In genomic region chr1:2914702-2915101, GRCh38 we compare ENCODE assay signal across 28 cellular contexts.
DNase-seq lines count a peak whose midpoint lies in the region; ATAC-seq and TF ChIP-seq lines count a peak whose summit lies in the region.
"Had no signal": no experiment of that assay in that cellular context is flagged by ENCODE, and none has a peak within 500 bp of the region (broad histone marks: within the 10 kb centered on the region; RNA-seq: fewer than 3 reads in every experiment).

No MANE protein-coding gene starts in this region.

- WGBS in testis, 2 donors, result 19 to 47% methylated on average over 2 to 6 of the region's 6 CpGs

- H3K4me1 ChIP-seq in testis, result no peaks in the 10 kb centered on the region
- H3K4me1 ChIP-seq: neural progenitor cell, psoas muscle, SJCRH30, suprapubic skin had no signal

- DNase-seq in NCI-H82 (lab: John Stamatoyannopoulos, UW) (peak; percentile 4), NCI-H82 treated with DMSO at 0.1 percent for 48 hours (lab: John Stamatoyannopoulos, UW; ENCODE audit: unreplicated experiment) (no peak), chondrocyte (ENCODE audit: low spot score) (no peak), testis (peak; percentile 31), UCSD-AML1 (lab: John Stamatoyannopoulos, UW; ENCODE audit: unreplicated experiment) (no peak), NCI-H1694 (lab: John Stamatoyannopoulos, UW) (no peak)
- DNase-seq in natural killer cell treated with Interleukin-12 subunit alpha and Interleukin-12 subunit beta and Interleukin-15 and Interleukin-18, amount 100 ng/mL, for 72 hours (ENCODE audit: low spot score), result no peak
- DNase-seq: activated CD4-positive, alpha-beta T cell treated with anti-CD3 and anti-CD28 coated beads, Interleukin-2, amount 10 ng/mL, durations not matched to agents 7 days and 5 days; activated T-cell treated with anti-CD3 and anti-CD28 coated beads, Interleukin-2, amount 50 U/mL, for 4 hours; brain microvascular endothelial cell; Calu3; DND-41; foreskin melanocyte; IMR-90; NCI-H146; NCI-H446; NCI-H774; psoas muscle; stimulated activated naive B cell treated with anti-CD40 and anti-IgM and Interleukin-4, amounts not matched to agents 10 μg/mL and 1 μg/mL and 100 μg/mL, for 72 hours; SW 1271; T-helper 9 cell had no signal

- no peaks in the 10 kb centered on the region for H3K36me3 ChIP-seq in testis (ENCODE audit: low read depth, missing control alignments)
- H3K36me3 ChIP-seq: brain microvascular endothelial cell, neural progenitor cell, SJCRH30, suprapubic skin had no signal

- H3K9me3 ChIP-seq in testis, result no peaks in the 10 kb centered on the region
- H3K9me3 ChIP-seq: psoas muscle, suprapubic skin had no signal

- H3K4me1 Mint-ChIP-seq in chondrocyte (ENCODE audit: low read depth), result no peaks in the 10 kb centered on the region
- H3K4me1 Mint-ChIP-seq in nephron, result peaks cover 12% of the 10 kb centered on the region
- H3K4me1 Mint-ChIP-seq in natural killer cell treated with Interleukin-12 subunit alpha and Interleukin-12 subunit beta and Interleukin-15 and Interleukin-18, amount 100 ng/mL, for 72 hours (ENCODE audit: low read depth in 2 of 2), result peaks cover 3 to 5% of the 10 kb centered on the region in 2 donors
- H3K4me1 Mint-ChIP-seq: activated CD4-positive, alpha-beta T cell treated with anti-CD3 and anti-CD28 coated beads, Interleukin-2, amount 10 ng/mL, durations not matched to agents 7 days and 5 days; CD14-positive monocyte; memory B cell had no signal

- no peaks in the 10 kb centered on the region for H3K36me3 Mint-ChIP-seq in chondrocyte (ENCODE audit: low read depth)
- H3K36me3 Mint-ChIP-seq in nephron (ENCODE audit: low read depth), result peaks cover 4% of the 10 kb centered on the region
- no peaks in the 10 kb centered on the region for H3K36me3 Mint-ChIP-seq in natural killer cell treated with Interleukin-12 subunit alpha and Interleukin-12 subunit beta and Interleukin-15 and Interleukin-18, amount 100 ng/mL, for 72 hours
- H3K36me3 Mint-ChIP-seq: CD14-positive monocyte; memory B cell; neural progenitor cell; stimulated activated naive B cell treated with anti-CD40 and anti-IgM and Interleukin-4, amounts not matched to agents 10 μg/mL and 1 μg/mL and 100 μg/mL, for 72 hours had no signal

- peaks cover 8% of the 10 kb centered on the region for H3K9me3 Mint-ChIP-seq in chondrocyte (ENCODE audit: low read depth)
- H3K9me3 Mint-ChIP-seq in nephron, result peaks cover 21% of the 10 kb centered on the region
- H3K9me3 Mint-ChIP-seq in natural killer cell treated with Interleukin-12 subunit alpha and Interleukin-12 subunit beta and Interleukin-15 and Interleukin-18, amount 100 ng/mL, for 72 hours, result peaks cover 6% of the 10 kb centered on the region
- H3K9me3 Mint-ChIP-seq: activated T-cell treated with anti-CD3 and anti-CD28 coated beads, Interleukin-2, amount 50 U/mL, for 4 hours had no signal

- H3K27me3 Mint-ChIP-seq in chondrocyte (ENCODE audit: low read depth), result no peaks in the 10 kb centered on the region
- peaks cover 39% of the 10 kb centered on the region for H3K27me3 Mint-ChIP-seq in nephron (ENCODE audit: low read depth)
- no peaks in the 10 kb centered on the region for H3K27me3 Mint-ChIP-seq in natural killer cell treated with Interleukin-12 subunit alpha and Interleukin-12 subunit beta and Interleukin-15 and Interleukin-18, amount 100 ng/mL, for 72 hours
- H3K27me3 Mint-ChIP-seq: activated CD4-positive, alpha-beta T cell treated with anti-CD3 and anti-CD28 coated beads, Interleukin-2, amount 10 ng/mL, durations not matched to agents 7 days and 5 days; memory B cell; stimulated activated naive B cell treated with anti-CD40 and anti-IgM and Interleukin-4, amounts not matched to agents 10 μg/mL and 1 μg/mL and 100 μg/mL, for 72 hours had no signal

- H3K27ac Mint-ChIP-seq in chondrocyte (ENCODE audit: unreplicated experiment) (no peak overlapping the region), nephron (no peak overlapping the region)
- H3K27ac Mint-ChIP-seq in natural killer cell treated with Interleukin-12 subunit alpha and Interleukin-12 subunit beta and Interleukin-15 and Interleukin-18, amount 100 ng/mL, for 72 hours, result no peak overlapping the region
- H3K27ac Mint-ChIP-seq: activated CD4-positive, alpha-beta T cell treated with anti-CD3 and anti-CD28 coated beads, Interleukin-2, amount 10 ng/mL, durations not matched to agents 7 days and 5 days; CD14-positive monocyte; memory B cell; stimulated activated naive B cell treated with anti-CD40 and anti-IgM and Interleukin-4, amounts not matched to agents 10 μg/mL and 1 μg/mL and 100 μg/mL, for 72 hours had no signal

- no peak overlapping the region for H3K4me3 ChIP-seq in testis
- H3K4me3 ChIP-seq: neural progenitor cell, psoas muscle, SJCRH30, suprapubic skin had no signal

- no peak for ATAC-seq in natural killer cell treated with Interleukin-12 subunit alpha and Interleukin-12 subunit beta and Interleukin-15 and Interleukin-18, amount 100 ng/mL, for 72 hours
- ATAC-seq: activated T-cell treated with anti-CD3 and anti-CD28 coated beads, Interleukin-2, amount 50 U/mL, for 4 hours; psoas muscle; stimulated activated naive B cell treated with anti-CD40 and anti-IgM and Interleukin-4, amounts not matched to agents 10 μg/mL and 1 μg/mL and 100 μg/mL, for 72 hours had no signal

- H3K27me3 ChIP-seq in testis, result no peaks in the 10 kb centered on the region
- H3K27me3 ChIP-seq: brain microvascular endothelial cell, neural progenitor cell had no signal

- intact Hi-C loops in testis (cut with DNase I; ENCODE audit: low total_unique reads), result no loop called here

- peak; percentile 40 for TF ChIP-seq CTCF in chondrocyte (IDR thresholded peaks at IDR 0.05)
- peak; percentile 17 to 25 (median 19) for TF ChIP-seq CTCF in nephron (IDR thresholded peaks at IDR 0.05; ENCODE audit: unreplicated experiment in 3 of 3)
- TF ChIP-seq CTCF in testis (IDR thresholded peaks at IDR 0.05), result no peak

- no peak overlapping the region for H3K27ac ChIP-seq in testis
- H3K27ac ChIP-seq: 22Rv1, brain microvascular endothelial cell, neural progenitor cell, psoas muscle, SJCRH30, suprapubic skin had no signal

- H3K4me3 Mint-ChIP-seq in chondrocyte (ENCODE audit: unreplicated experiment) (no peak overlapping the region), nephron (no peak overlapping the region)
- H3K4me3 Mint-ChIP-seq in natural killer cell treated with Interleukin-12 subunit alpha and Interleukin-12 subunit beta and Interleukin-15 and Interleukin-18, amount 100 ng/mL, for 72 hours, result no peak overlapping the region
- H3K4me3 Mint-ChIP-seq: activated CD4-positive, alpha-beta T cell treated with anti-CD3 and anti-CD28 coated beads, Interleukin-2, amount 10 ng/mL, durations not matched to agents 7 days and 5 days; activated T-cell treated with anti-CD3 and anti-CD28 coated beads, Interleukin-2, amount 50 U/mL, for 4 hours; CD14-positive monocyte; memory B cell; stimulated activated naive B cell treated with anti-CD40 and anti-IgM and Interleukin-4, amounts not matched to agents 10 μg/mL and 1 μg/mL and 100 μg/mL, for 72 hours had no signal

- no peak for TF ChIP-seq POLR2A in testis (IDR thresholded peaks at IDR 0.05)

Comparison
In these comparisons a context has a peak if more than half of its experiments do, and no peak if none do; other contexts are left out.
1. DNase-seq: peak in NCI-H82 (single experiment) and testis (single experiment); none in NCI-H82 treated with DMSO at 0.1 percent for 48 hours (single experiment), chondrocyte (single experiment), UCSD-AML1 (single experiment), NCI-H1694 (single experiment) and natural killer cell treated with Interleukin-12 subunit alpha and Interleukin-12 subunit beta and Interleukin-15 and Interleukin-18, amount 100 ng/mL, for 72 hours (single experiment).
2. CTCF ChIP-seq: peak in chondrocyte (single experiment) and nephron (3 of 3); none in testis (0 of 3).